8 cellular contexts compared by ENCODE assay signal in genomic region chr5:69189162-69190086, GRCh38. TPM values are rescaled to one million over a fixed set of nuclear protein-coding genes. Genes with fewer than 3 reads are reported as not detected.
DNase-seq lines count a peak whose midpoint lies in the region; ATAC-seq lines count a peak whose summit lies in the region.

Gene CENPH (plus strand): TSS chr5:69189583. CDS start chr5:69189635, 52 bp downstream.

- in situ Hi-C loops in Caki2 (cut with HindIII; ENCODE audit: low pct_unique_long_range_greater_than_20kb, low sequenced_read_pairs) = no loop called here

- DNase-seq in Caki2 (ENCODE audit: low read depth) (peak; percentile 91), HUDEP-2 (lab: John Stamatoyannopoulos, UW; ENCODE audit: unreplicated experiment in 76 of 76) (peak; percentile 14 to 95 (median 86)), NOMO-1 treated with dmso at 0.1 percent for 144 hours (lab: John Stamatoyannopoulos, UW; ENCODE audit: unreplicated experiment) (peak; percentile 81), memory B cell (ENCODE audit: low spot score in 2 of 2) (peak; percentile 86 to 88)
- peak; percentile 78 to 81 for DNase-seq in activated CD8-positive, alpha-beta memory T cell treated with anti-CD3 and anti-CD28 coated beads for 4 hours (ENCODE audit: low read depth in 2 of 2)
- peak; percentile 88 to 92 (median 90) for DNase-seq in effector memory CD8-positive, alpha-beta T cell
- DNase-seq in stimulated activated CD8-positive, alpha-beta memory T cell treated with anti-CD3 and anti-CD28 coated beads, Interleukin-12 subunit alpha, Interleukin-12 subunit beta, amount 100 ng/mL, for 24 hours (ENCODE audit: extremely low read depth) = peak; percentile 85

- H3K4me3 Mint-ChIP-seq in effector memory CD8-positive, alpha-beta T cell = peak within 1 kb of the TSS; percentile 88 to 90
- peak within 1 kb of the TSS; percentile 91 for H3K4me3 Mint-ChIP-seq in memory B cell

- H3K36me3 Mint-ChIP-seq in effector memory CD8-positive, alpha-beta T cell (ENCODE audit: insufficient read depth) = peaks cover 4% of the 10 kb centered on the region
- H3K36me3 Mint-ChIP-seq in memory B cell = no peaks in the 10 kb centered on the region

- H3K4me1 Mint-ChIP-seq in effector memory CD8-positive, alpha-beta T cell (ENCODE audit: low read depth in 2 of 2) = peaks cover 5 to 11% of the 10 kb centered on the region in 2 donors
- H3K4me1 Mint-ChIP-seq in memory B cell = peaks cover 6% of the 10 kb centered on the region

- no peaks in the 10 kb centered on the region for H3K9me3 Mint-ChIP-seq in effector memory CD8-positive, alpha-beta T cell
- no peaks in the 10 kb centered on the region for H3K9me3 Mint-ChIP-seq in memory B cell

- H3K27ac Mint-ChIP-seq in effector memory CD8-positive, alpha-beta T cell = peak within 1 kb of the TSS; percentile 95 to 96
- H3K27ac Mint-ChIP-seq in memory B cell = peak within 1 kb of the TSS; percentile 97

- ATAC-seq in GM21390 (IDR thresholded peaks at IDR 0.05; ENCODE audit: unreplicated experiment) (peak; percentile 96), memory B cell (ENCODE audit: low read depth) (peak; percentile 97)
- ATAC-seq in effector memory CD8-positive, alpha-beta T cell (replicated peaks) = peak; percentile 97

- no peaks in the 10 kb centered on the region for H3K27me3 Mint-ChIP-seq in effector memory CD8-positive, alpha-beta T cell
- no peaks in the 10 kb centered on the region for H3K27me3 Mint-ChIP-seq in memory B cell

RNA-seq across cellular contexts. Expression of gene CENPH, which starts in this region (rescaled TPM):
- total RNA-seq in Caki2 (2014; rRNA removed; shearing (Covaris generic); ENCODE audit: low replicate concordance) = 58.3 and 75.7 TPM in 2 replicates

Comparison
In these comparisons a context has a peak if more than half of its experiments do, and no peak if none do; other contexts are left out.
1. Peak in every context shown above with its lines: DNase-seq and ATAC-seq.